In the genomic region with DNA sequence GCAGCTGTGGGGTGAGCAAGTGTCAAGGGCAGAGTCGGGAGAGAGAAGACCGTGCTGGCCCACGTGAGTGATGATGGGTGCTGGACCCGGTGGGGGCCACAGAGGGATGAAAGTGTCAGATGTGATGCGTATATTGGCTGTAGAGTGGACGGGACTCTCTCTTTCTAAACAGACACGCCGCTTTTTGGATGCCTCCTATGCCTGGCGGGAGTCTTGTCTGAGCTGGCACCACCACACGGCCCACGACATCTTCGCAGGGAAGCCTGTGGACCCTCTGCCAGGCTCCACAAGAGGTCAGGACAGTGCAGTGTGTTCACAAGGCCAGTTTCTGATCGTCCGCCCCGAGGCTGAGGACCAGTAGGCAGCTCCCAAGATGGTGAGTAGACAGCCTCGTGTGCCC, we compare ENCODE assay signal across 28 cellular contexts.
"Had no signal": no experiment of that assay in that cellular context is flagged by ENCODE, and none has a peak within 500 bp of the region (broad histone marks: within the 10 kb centered on the region; RNA-seq: fewer than 3 reads in every experiment).

No MANE protein-coding gene starts in this region.

- H3K9me3 ChIP-seq: esophagus muscularis mucosa, gastroesophageal sphincter, left lung, ovary, psoas muscle, testis, tibial artery had no signal

- ATAC-seq: foreskin keratinocyte; gastroesophageal sphincter; heart left ventricle; left cardiac atrium; left lung; naive thymus-derived CD4-positive, alpha-beta T cell; psoas muscle; right cardiac atrium had no signal

- H3K4me3 Mint-ChIP-seq: type B pancreatic cell had no signal

- DNase-seq: dermis blood vessel endothelial cell; effector memory CD4-positive, alpha-beta T cell; foreskin keratinocyte; heart left ventricle; kidney; left cardiac atrium; left lung; mesendoderm; midbrain; naive thymus-derived CD4-positive, alpha-beta T cell; nucleus accumbens; ovary; psoas muscle; spleen; stimulated activated CD4-positive, alpha-beta T cell treated with anti-CD3 and anti-CD28 coated beads, Interleukin-4, amount 100 ng/mL, for 4 hours; stimulated activated naive CD4-positive, alpha-beta T cell; substantia nigra; testis; tibial artery had no signal

- H3K9me3 Mint-ChIP-seq: nephron, type B pancreatic cell had no signal

- H3K27ac ChIP-seq: coronary artery, esophagus muscularis mucosa, foreskin keratinocyte, gastroesophageal sphincter, heart left ventricle, hepatocyte, left lung, ovary, psoas muscle, skin epidermis, spleen, testis, tibial artery had no signal

- FAIRE-seq: endothelial cell of umbilical vein, kidney had no signal

- H3K27ac Mint-ChIP-seq: nephron had no signal

- H2AFZ ChIP-seq: hepatocyte had no signal

- H3K27me3 ChIP-seq: esophagus muscularis mucosa, foreskin keratinocyte, gastroesophageal sphincter, heart left ventricle, hepatocyte, left lung, ovary, spleen, testis, tibial artery had no signal

- H3K4me2 ChIP-seq: hepatocyte had no signal

- H3K4me1 ChIP-seq: foreskin keratinocyte had no signal

- H3K4me3 ChIP-seq: coronary artery, esophagus muscularis mucosa, gastroesophageal sphincter, heart left ventricle, hepatocyte, left lung, ovary, psoas muscle, skin epidermis, spleen, testis, tibial artery had no signal

- H3K36me3 ChIP-seq: ovary had no signal
